1 cellular context compared by ENCODE assay signal in genomic region chr11:65078786-65079342, GRCh38.
TF ChIP-seq lines count a peak whose summit lies in the region.

No MANE protein-coding gene starts in this region.

TF ChIP-seq in A549, 52 proteins besides CTCF, POLR2A, EP300 and RAD21:
- no peak for TF ChIP-seq HOXB5 (CRISPR knock-in tag; IDR thresholded peaks at IDR 0.05)
- TF ChIP-seq TFCP2L1 (CRISPR knock-in tag; IDR thresholded peaks at IDR 0.05) = no peak
- TF ChIP-seq SREBF2 (IDR thresholded peaks at IDR 0.05) = no peak
- TF ChIP-seq RARB (CRISPR knock-in tag; IDR thresholded peaks at IDR 0.05) = no peak
- no peak for TF ChIP-seq RCOR1 (IDR thresholded peaks at IDR 0.05; ENCODE audit: low read depth, low read length)
- no peak for TF ChIP-seq FOXS1 (CRISPR knock-in tag; IDR thresholded peaks at IDR 0.05)
- no peak for TF ChIP-seq PHF8 (IDR thresholded peaks at IDR 0.05; ENCODE audit: borderline replicate concordance, low read depth)
- no peak for TF ChIP-seq ZNF302 (CRISPR knock-in tag; IDR thresholded peaks at IDR 0.05)
- TF ChIP-seq, protein P1, sequence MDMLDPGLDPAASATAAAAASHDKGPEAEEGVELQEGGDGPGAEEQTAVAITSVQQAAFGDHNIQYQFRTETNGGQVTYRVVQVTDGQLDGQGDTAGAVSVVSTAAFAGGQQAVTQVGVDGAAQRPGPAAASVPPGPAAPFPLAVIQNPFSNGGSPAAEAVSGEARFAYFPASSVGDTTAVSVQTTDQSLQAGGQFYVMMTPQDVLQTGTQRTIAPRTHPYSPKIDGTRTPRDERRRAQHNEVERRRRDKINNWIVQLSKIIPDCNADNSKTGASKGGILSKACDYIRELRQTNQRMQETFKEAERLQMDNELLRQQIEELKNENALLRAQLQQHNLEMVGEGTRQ (IDR thresholded peaks at IDR 0.05) = no peak
- TF ChIP-seq, protein P2, sequence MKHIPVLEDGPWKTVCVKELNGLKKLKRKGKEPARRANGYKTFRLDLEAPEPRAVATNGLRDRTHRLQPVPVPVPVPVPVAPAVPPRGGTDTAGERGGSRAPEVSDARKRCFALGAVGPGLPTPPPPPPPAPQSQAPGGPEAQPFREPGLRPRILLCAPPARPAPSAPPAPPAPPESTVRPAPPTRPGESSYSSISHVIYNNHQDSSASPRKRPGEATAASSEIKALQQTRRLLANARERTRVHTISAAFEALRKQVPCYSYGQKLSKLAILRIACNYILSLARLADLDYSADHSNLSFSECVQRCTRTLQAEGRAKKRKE (CRISPR knock-in tag; IDR thresholded peaks at IDR 0.05; ENCODE audit: low read depth) = no peak
- TF ChIP-seq, protein P3, sequence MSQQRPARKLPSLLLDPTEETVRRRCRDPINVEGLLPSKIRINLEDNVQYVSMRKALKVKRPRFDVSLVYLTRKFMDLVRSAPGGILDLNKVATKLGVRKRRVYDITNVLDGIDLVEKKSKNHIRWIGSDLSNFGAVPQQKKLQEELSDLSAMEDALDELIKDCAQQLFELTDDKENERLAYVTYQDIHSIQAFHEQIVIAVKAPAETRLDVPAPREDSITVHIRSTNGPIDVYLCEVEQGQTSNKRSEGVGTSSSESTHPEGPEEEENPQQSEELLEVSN (IDR thresholded peaks at IDR 0.05; ENCODE audit: borderline replicate concordance, low read depth) = no peak
- TF ChIP-seq MYC (IDR thresholded peaks at IDR 0.05; ENCODE audit: borderline replicate concordance, low read length) = no peak
- TF ChIP-seq HOXB13 (CRISPR knock-in tag; IDR thresholded peaks at IDR 0.05; ENCODE audit: low read depth) = no peak
- no peak for TF ChIP-seq CBX2 (IDR thresholded peaks at IDR 0.05; ENCODE audit: borderline replicate concordance, low read depth)
- no peak for TF ChIP-seq HEYL (CRISPR knock-in tag; IDR thresholded peaks at IDR 0.05)
- no peak for TF ChIP-seq KDM5A (IDR thresholded peaks at IDR 0.05)
- no peak for TF ChIP-seq POLR2AphosphoS2 (conservative IDR thresholded peaks at IDR 0.05; ENCODE audit: low read length)
- no peak for TF ChIP-seq GATA3 (IDR thresholded peaks at IDR 0.05; ENCODE audit: borderline replicate concordance)
